In the genomic region with DNA sequence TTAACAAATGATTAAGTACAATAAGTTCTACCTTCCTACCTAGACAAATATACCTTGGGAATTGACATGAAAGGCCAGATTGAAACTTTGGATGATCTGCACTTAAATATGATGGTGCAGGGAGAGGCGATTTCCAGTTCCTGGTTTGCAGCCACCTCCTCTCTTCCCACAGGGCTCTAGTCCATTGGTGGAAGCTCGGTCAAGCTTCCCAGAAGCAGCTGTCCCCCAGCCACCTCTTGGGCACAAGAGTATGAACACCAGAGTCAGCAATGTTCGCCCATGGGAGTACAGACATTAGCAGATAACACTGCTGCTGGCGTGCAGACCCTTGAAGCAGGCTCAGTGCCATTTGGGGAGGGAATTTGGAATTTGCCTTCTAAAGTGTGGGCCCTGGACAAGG, we compare ENCODE assay signal across 15 cellular contexts. TPM values are rescaled to one million over a fixed set of nuclear protein-coding genes. Genes with fewer than 3 reads are reported as not detected.
"Had no signal": no experiment of that assay in that cellular context is flagged by ENCODE, and none has a peak within 500 bp of the region (broad histone marks: within the 10 kb centered on the region; RNA-seq: fewer than 3 reads in every experiment).

No MANE protein-coding gene starts in this region.

- H2AFZ ChIP-seq: neural progenitor cell had no signal

- H3K4me3 Mint-ChIP-seq: activated naive CD4-positive, alpha-beta T cell treated with anti-CD3 and anti-CD28 coated beads, Interleukin-2, amount 50 U/mL, for 24 hours had no signal

- H3K27ac ChIP-seq: dorsolateral prefrontal cortex, neural progenitor cell, ovary had no signal

- H3K36me3 Mint-ChIP-seq: activated naive CD4-positive, alpha-beta T cell treated with anti-CD3 and anti-CD28 coated beads, Interleukin-2, amount 50 U/mL, for 24 hours; brain; neural progenitor cell had no signal

- H3K9ac ChIP-seq: neural progenitor cell had no signal

- H3K4me1 Mint-ChIP-seq: activated naive CD4-positive, alpha-beta T cell treated with anti-CD3 and anti-CD28 coated beads, Interleukin-2, amount 50 U/mL, for 24 hours had no signal

- H3K27ac Mint-ChIP-seq: activated naive CD4-positive, alpha-beta T cell treated with anti-CD3 and anti-CD28 coated beads, Interleukin-2, amount 50 U/mL, for 24 hours; neural progenitor cell had no signal

- H3K36me3 ChIP-seq: neural progenitor cell, ovary had no signal

- H3K4me3 ChIP-seq: neural progenitor cell had no signal

- H3K27me3 ChIP-seq: ovary had no signal

- DNase-seq: activated CD4-positive, alpha-beta T cell treated with anti-CD3 and anti-CD28 coated beads, Interleukin-2, amount 50 U/mL, for 1 hour; activated effector memory CD4-positive, alpha-beta T cell treated with Interleukin-2 at 50 U/mL for 16 hours; activated T-cell treated with anti-CD3 and anti-CD28 coated beads for 4 hours; glutamatergic neuron; left colon; stimulated activated CD4-positive, alpha-beta T cell treated with anti-CD3 and anti-CD28 coated beads, Interleukin-1b, Interleukin-23, amount 100 ng/mL, for 48 hours; stimulated activated naive CD4-positive, alpha-beta T cell treated with Interleukin-2 at 50 U/mL for 16 hours; T-helper 2 cell had no signal

- ATAC-seq: esophagus mucosa had no signal

- H3K9me3 Mint-ChIP-seq: activated naive CD4-positive, alpha-beta T cell treated with anti-CD3 and anti-CD28 coated beads, Interleukin-2, amount 50 U/mL, for 24 hours; neural progenitor cell had no signal

- H3K9me3 ChIP-seq: ovary had no signal

RNA-seq across cellular contexts. Expression of gene CPVL, which starts 1.5 kb away (rescaled TPM):
- total RNA-seq: fibroblast of villous mesenchyme had no signal
